ENCODE assay signal across 23 cellular contexts in genomic region chr7:96224073-96224472, GRCh38.
"Had no signal": no experiment of that assay in that cellular context is flagged by ENCODE, and none has a peak within 500 bp of the region (broad histone marks: within the 10 kb centered on the region; RNA-seq: fewer than 3 reads in every experiment).

No MANE protein-coding gene starts in this region.

- H3K4me3 ChIP-seq: coronary artery, dorsolateral prefrontal cortex, esophagus muscularis mucosa, gastroesophageal sphincter, heart left ventricle, hepatocyte, left lung, lower lobe of right lung, mucosa of descending colon had no signal

- H3K9me3 ChIP-seq: esophagus muscularis mucosa, gastroesophageal sphincter, heart left ventricle, left lung, lower lobe of right lung, mucosa of descending colon had no signal

- H3K4me1 ChIP-seq: gastroesophageal sphincter, lower lobe of right lung had no signal

- H3K27me3 ChIP-seq: dorsolateral prefrontal cortex, esophagus muscularis mucosa, foreskin keratinocyte, gastroesophageal sphincter, heart left ventricle, hepatocyte, left lung had no signal

- H3K27ac ChIP-seq: coronary artery, esophagus muscularis mucosa, foreskin keratinocyte, gastroesophageal sphincter, heart left ventricle, hepatocyte, left lung, lower lobe of right lung had no signal

- H2AFZ ChIP-seq: hepatocyte had no signal

- FAIRE-seq: colon, endothelial cell of umbilical vein, frontal cortex, kidney had no signal

- DNase-seq: effector CD4-positive, alpha-beta T cell; effector memory CD4-positive, alpha-beta T cell; foreskin keratinocyte; heart left ventricle; immature natural killer cell; islet precursor cell; kidney; kidney glomerular epithelial cell; left colon; left lung; left ventricle myocardium superior; lower lobe of right lung; mesenchymal stem cell; naive B cell had no signal

- ATAC-seq: foreskin keratinocyte, gastroesophageal sphincter, heart left ventricle, left colon, left ventricle myocardium superior, mucosa of descending colon had no signal

- H3K4me2 ChIP-seq: hepatocyte had no signal

- H3K36me3 ChIP-seq: lower lobe of right lung had no signal
